In genomic region chr2:122749347-122749850, GRCh38 we compare ENCODE assay signal across 16 cellular contexts.
DNase-seq lines count a peak whose midpoint lies in the region; ATAC-seq, FAIRE-seq and TF ChIP-seq lines count a peak whose summit lies in the region.
"Had no signal": no experiment of that assay in that cellular context is flagged by ENCODE, and none has a peak within 500 bp of the region (broad histone marks: within the 10 kb centered on the region; RNA-seq: fewer than 3 reads in every experiment).

No MANE protein-coding gene starts in this region.

- no peak for FAIRE-seq in endothelial cell of umbilical vein (lab: Jason Lieb, UNC)
- FAIRE-seq: GM19239 had no signal

- H2AFZ ChIP-seq in SK-N-SH (ENCODE audit: low read depth) (no peak overlapping the region), endothelial cell of umbilical vein (ENCODE audit: low read depth, low read length) (no peak overlapping the region), neural cell (ENCODE audit: low read depth, low read length) (no peak overlapping the region)

- no TSS peak for BruUV-seq in endothelial cell of umbilical vein (replicated peaks; lab: Mats Ljungman, UMichigan)

- H3K4me2 ChIP-seq in SK-N-SH = no peak overlapping the region
- H3K4me2 ChIP-seq in endothelial cell of umbilical vein (ENCODE audit: insufficient read depth, low read length) = peak overlapping the region; percentile 55
- H3K4me2 ChIP-seq in neural cell (ENCODE audit: low read length) = peak overlapping the region; percentile 20

- WGBS in SK-N-SH (ENCODE audit: low lambda C conversion rate) = 3% methylated on average over 1 of the region's 1 CpG

- H3K79me2 ChIP-seq in SK-N-SH (ENCODE audit: insufficient read depth) (no peaks in the 10 kb centered on the region), endothelial cell of umbilical vein (ENCODE audit: control insufficient read depth, insufficient read depth, low read length) (no peaks in the 10 kb centered on the region), neural cell (replicated peaks; ENCODE audit: insufficient read depth, low read length) (no peaks in the 10 kb centered on the region)

- H3K4me3 Mint-ChIP-seq in activated CD4-positive, alpha-beta memory T cell treated with anti-CD3 and anti-CD28 coated beads, Interleukin-2, amount 10 ng/mL, durations not matched to agents 7 days and 5 days = no peak overlapping the region

- H3K9me2 ChIP-seq in SK-N-SH = no peaks in the 10 kb centered on the region; the same call in 1 of the 2 replicates
- no peaks in the 10 kb centered on the region for H3K9me2 ChIP-seq in neural cell (ENCODE audit: insufficient read depth, low read length)

- H3K36me3 ChIP-seq in SK-N-SH (replicated peaks in 1 of 2; ENCODE audit: control insufficient read depth in 1 of 2, insufficient read depth in 2 of 2, low read length in 1 of 2) (no peaks in the 10 kb centered on the region), endothelial cell of umbilical vein (ENCODE audit: control insufficient read depth in 2 of 2, extremely low read depth in 1 of 2, insufficient read depth in 2 of 2, low read length in 2 of 2) (no peaks in the 10 kb centered on the region), neural cell (ENCODE audit: insufficient read depth, low read length) (no peaks in the 10 kb centered on the region)
- H3K36me3 ChIP-seq: HAP-1, SJSA1 had no signal

- TF ChIP-seq RAD21 in SK-N-SH (IDR thresholded peaks at IDR 0.05; ENCODE audit: low read length) = no peak
- TF ChIP-seq RAD21 in neural cell (conservative IDR thresholded peaks at IDR 0.05) = no peak

- intact Hi-C loops in endothelial cell of umbilical vein (cut with micrococcal nuclease) = loop anchor here (5.0 kb wide), 1 partner anchor 852 kb away; no protein-coding TSS in a partner anchor

- no peak overlapping the region for H3K27ac ChIP-seq in SK-N-SH (ENCODE audit: low read depth in 2 of 2, low read length in 1 of 2)
- peak overlapping the region; percentile 81 for H3K27ac ChIP-seq in endothelial cell of umbilical vein (ENCODE audit: insufficient read depth, low read depth, low read length)
- peak overlapping the region; percentile 69 for H3K27ac ChIP-seq in neural cell (ENCODE audit: low read length)
- H3K27ac ChIP-seq: C4-2B, SJSA1 had no signal

- no peaks in the 10 kb centered on the region for H3K9me3 ChIP-seq in SK-N-SH
- H3K9me3 ChIP-seq in endothelial cell of umbilical vein (replicated peaks; ENCODE audit: control insufficient read depth, insufficient read depth, low read length) = no peaks in the 10 kb centered on the region
- no peaks in the 10 kb centered on the region for H3K9me3 ChIP-seq in neural cell (ENCODE audit: low read length)
- H3K9me3 ChIP-seq: HAP-1, SJSA1 had no signal

- TF ChIP-seq POLR2A in endothelial cell of umbilical vein (IDR thresholded peaks at IDR 0.05; ENCODE audit: low read depth, low read length) = no peak

- TF ChIP-seq CTCF in SK-N-SH (IDR thresholded peaks at IDR 0.05) (no peak), endothelial cell of umbilical vein (IDR thresholded peaks at IDR 0.05; ENCODE audit: extremely low read depth in 1 of 2, insufficient read depth in 1 of 2, low read depth in 1 of 2, low read length in 2 of 2) (no peak), neural cell (IDR thresholded peaks at IDR 0.05; ENCODE audit: poor library complexity, severe bottlenecking) (no peak)

- no peaks in the 10 kb centered on the region for H3K9me3 Mint-ChIP-seq in activated CD4-positive, alpha-beta memory T cell treated with anti-CD3 and anti-CD28 coated beads, Interleukin-2, amount 10 ng/mL, durations not matched to agents 7 days and 5 days

- peaks cover 0 to 3% of the 10 kb centered on the region in 2 experiments; a peak in 2 of 4 replicates for H3K4me1 ChIP-seq in SK-N-SH (ENCODE audit: control insufficient read depth in 1 of 2, insufficient read depth in 2 of 2, low read depth in 1 of 2, low read length in 1 of 2)
- H3K4me1 ChIP-seq in endothelial cell of umbilical vein (ENCODE audit: control insufficient read depth, extremely low read depth, insufficient read depth, low read length) = peaks cover 11% of the 10 kb centered on the region
- H3K4me1 ChIP-seq: HAP-1, SJSA1 had no signal

- CTCF ChIA-PET in SK-N-SH (lab: Yijun Ruan, JAX) (no interaction called here), endothelial cell of umbilical vein (lab: Charles Lee) (no interaction called here)
- CTCF ChIA-PET in activated CD4-positive, alpha-beta memory T cell treated with anti-CD3 and anti-CD28 coated beads, Interleukin-2, amount 10 ng/mL, durations not matched to agents 7 days and 5 days (lab: Charles Lee) = no interaction called here

- no peaks in the 10 kb centered on the region for H3K36me3 Mint-ChIP-seq in activated CD4-positive, alpha-beta memory T cell treated with anti-CD3 and anti-CD28 coated beads, Interleukin-2, amount 10 ng/mL, durations not matched to agents 7 days and 5 days (ENCODE audit: low read depth)

- no peaks in the 10 kb centered on the region for H3K9me1 ChIP-seq in endothelial cell of umbilical vein (replicated peaks; ENCODE audit: control insufficient read depth, extremely low read depth, insufficient read depth, low read length)

- in situ Hi-C loops in SK-MEL-5 (cut with HindIII; ENCODE audit: low pct_unique_long_range_greater_than_20kb, low sequenced_read_pairs) = no loop called here

- H4K20me1 ChIP-seq in SK-N-SH (ENCODE audit: insufficient read depth) (no peaks in the 10 kb centered on the region), endothelial cell of umbilical vein (replicated peaks; ENCODE audit: control insufficient read depth, extremely low read depth, insufficient read depth, low read length) (no peaks in the 10 kb centered on the region), neural cell (ENCODE audit: insufficient read depth) (no peaks in the 10 kb centered on the region)

- no peak overlapping the region for H3K9ac ChIP-seq in SK-N-SH
- H3K9ac ChIP-seq in endothelial cell of umbilical vein (replicated peaks; ENCODE audit: extremely low read depth, insufficient read depth, low read length) = peak overlapping the region; percentile 61
- H3K9ac ChIP-seq in neural cell (ENCODE audit: low read length) = no peak overlapping the region

- TF ChIP-seq EP300 in SK-N-SH (IDR thresholded peaks at IDR 0.05; ENCODE audit: borderline replicate concordance in 1 of 2, low read depth in 1 of 2, low read length in 1 of 2) = no peak
- TF ChIP-seq EP300 in neural cell (conservative IDR thresholded peaks at IDR 0.05; ENCODE audit: poor library complexity, severe bottlenecking) = peak; percentile 20

- H3K4me1 Mint-ChIP-seq in activated CD4-positive, alpha-beta memory T cell treated with anti-CD3 and anti-CD28 coated beads, Interleukin-2, amount 10 ng/mL, durations not matched to agents 7 days and 5 days = no peaks in the 10 kb centered on the region

- H3K27me3 ChIP-seq in SK-N-SH (ENCODE audit: insufficient read depth) (no peaks in the 10 kb centered on the region), endothelial cell of umbilical vein (ENCODE audit: control insufficient read depth in 2 of 2, insufficient read depth in 2 of 2, low read length in 2 of 2) (no peaks in the 10 kb centered on the region), neural cell (ENCODE audit: insufficient read depth, low read depth, low read length) (no peaks in the 10 kb centered on the region)
- H3K27me3 ChIP-seq: SJSA1 had no signal

- no peaks in the 10 kb centered on the region for H3K27me3 Mint-ChIP-seq in activated CD4-positive, alpha-beta memory T cell treated with anti-CD3 and anti-CD28 coated beads, Interleukin-2, amount 10 ng/mL, durations not matched to agents 7 days and 5 days

- POLR2A ChIA-PET in SK-N-SH (lab: Yijun Ruan, JAX) (no interaction called here), endothelial cell of umbilical vein (lab: Charles Lee) (no interaction called here)
- POLR2A ChIA-PET in activated CD4-positive, alpha-beta memory T cell treated with anti-CD3 and anti-CD28 coated beads, Interleukin-2, amount 10 ng/mL, durations not matched to agents 7 days and 5 days (lab: Charles Lee) = no interaction called here

- no peak overlapping the region for H3K27ac Mint-ChIP-seq in activated CD4-positive, alpha-beta memory T cell treated with anti-CD3 and anti-CD28 coated beads, Interleukin-2, amount 10 ng/mL, durations not matched to agents 7 days and 5 days

- dilution Hi-C loops in endothelial cell of umbilical vein (cut with MboI; ENCODE audit: extremely low pct_ligation_motif_present, low sequenced_read_pairs) = no loop called here

- ATAC-seq in SK-N-SH treated with all-trans-retinoic acid at 6 μM for 48 hours (no peak), GM19328 (IDR thresholded peaks at IDR 0.05; ENCODE audit: unreplicated experiment) (no peak)

- H3K4me3 ChIP-seq in SK-N-SH (ENCODE audit: low read depth in 2 of 2, low read length in 1 of 2) = no peak overlapping the region
- H3K4me3 ChIP-seq in endothelial cell of umbilical vein (replicated peaks in 1 of 3; ENCODE audit: insufficient read depth in 1 of 3, low read depth in 1 of 3, low read length in 3 of 3) = no peak overlapping the region
- peak overlapping the region; percentile 11 for H3K4me3 ChIP-seq in neural cell (ENCODE audit: low read length)
- H3K4me3 ChIP-seq: HAP-1, SJSA1 had no signal

- DNase-seq in SK-N-SH = no peak
- peak; percentile 45 for DNase-seq in SK-MEL-5 (ENCODE audit: low read depth, low spot score)
- peak; percentile 12 for DNase-seq in endothelial cell of umbilical vein (ENCODE audit: low read depth, low spot score)
- no peak for DNase-seq in activated CD4-positive, alpha-beta memory T cell treated with anti-CD3 and anti-CD28 coated beads, Interleukin-2, amount 10 ng/mL, durations not matched to agents 7 days and 5 days
- DNase-seq in activated CD4-positive, alpha-beta T cell treated with anti-CD3 and anti-CD28 coated beads, Interleukin-2, amount 50 U/mL, for 4 hours = no peak
- DNase-seq: DMS153, MV-4-11, NCI-H2029 treated with DMSO at 0.1 percent for 48 hours, NCI-H2227 treated with DMSO at 0.1 percent for 48 hours had no signal

- H3F3A ChIP-seq in SK-N-SH (replicated peaks; ENCODE audit: insufficient read depth) (no peaks in the 10 kb centered on the region), neural cell (ENCODE audit: insufficient read depth, low read length, poor library complexity, severe bottlenecking) (no peaks in the 10 kb centered on the region)

TF ChIP-seq in SK-N-SH treated with all-trans-retinoic acid at 6 μM for 48 hours, 23 proteins besides CTCF, POLR2A, EP300 and RAD21 (continues in another document):
- TF ChIP-seq ISL1 (CRISPR knock-in tag; IDR thresholded peaks at IDR 0.05) = peak; percentile 85
- TF ChIP-seq BACH2 (CRISPR knock-in tag; IDR thresholded peaks at IDR 0.05; ENCODE audit: borderline replicate concordance) = no peak

TF ChIP-seq in endothelial cell of umbilical vein, 7 proteins besides CTCF, POLR2A, EP300 and RAD21 (continues in another document):
- TF ChIP-seq MAX (IDR thresholded peaks at IDR 0.05; ENCODE audit: insufficient read depth, insufficient read length) = no peak

Comparison
In these comparisons a context has a peak if more than half of its experiments do, and no peak if none do; other contexts are left out.
1. DNase-seq: peak in SK-MEL-5 (single experiment) and endothelial cell of umbilical vein (single experiment); none in SK-N-SH (single experiment), activated CD4-positive, alpha-beta memory T cell treated with anti-CD3 and anti-CD28 coated beads, Interleukin-2, amount 10 ng/mL, durations not matched to agents 7 days and 5 days (single experiment) and activated CD4-positive, alpha-beta T cell treated with anti-CD3 and anti-CD28 coated beads, Interleukin-2, amount 50 U/mL, for 4 hours (0 of 2).
2. H3K27ac ChIP-seq: peak in endothelial cell of umbilical vein (single experiment) and neural cell (single experiment); none in SK-N-SH (0 of 2).